ENCODE assay signal across 10 cellular contexts in genomic region chr11:22730319-22730718, GRCh38.
DNase-seq lines count a peak whose midpoint lies in the region; ATAC-seq, FAIRE-seq and TF ChIP-seq lines count a peak whose summit lies in the region.
"Had no signal": no experiment of that assay in that cellular context is flagged by ENCODE, and none has a peak within 500 bp of the region (broad histone marks: within the 10 kb centered on the region; RNA-seq: fewer than 3 reads in every experiment).

No MANE protein-coding gene starts in this region.

- TF ChIP-seq CTCF in endothelial cell of umbilical vein (IDR thresholded peaks at IDR 0.05; ENCODE audit: extremely low read depth in 1 of 2, insufficient read depth in 1 of 2, low read depth in 1 of 2, low read length in 2 of 2): no peak
- no peak for TF ChIP-seq CTCF in coronary artery (IDR thresholded peaks at IDR 0.05)

- no peaks in the 10 kb centered on the region for H3K4me1 ChIP-seq in CD4-positive, alpha-beta memory T cell (ENCODE audit: insufficient read depth, low read length)
- peaks cover 10% of the 10 kb centered on the region for H3K4me1 ChIP-seq in endothelial cell of umbilical vein (ENCODE audit: control insufficient read depth, extremely low read depth, insufficient read depth, low read length)

- H3K79me2 ChIP-seq in endothelial cell of umbilical vein (ENCODE audit: control insufficient read depth, insufficient read depth, low read length): no peaks in the 10 kb centered on the region

- TF ChIP-seq POLR2A in endothelial cell of umbilical vein (IDR thresholded peaks at IDR 0.05; ENCODE audit: low read depth, low read length): no peak

- H3K27ac Mint-ChIP-seq in CD4-positive, alpha-beta memory T cell: no peak overlapping the region
- H3K27ac Mint-ChIP-seq in activated CD4-positive, alpha-beta T cell treated with anti-CD3 and anti-CD28 coated beads, Interleukin-2, amount 10 ng/mL, durations not matched to agents 24 days and 14 days: no peak overlapping the region
- H3K27ac Mint-ChIP-seq: activated T-cell treated with anti-CD3 and anti-CD28 coated beads, Interleukin-2, amount 50 U/mL, for 72 hours had no signal

- H3K27ac ChIP-seq in CD4-positive, alpha-beta memory T cell (ENCODE audit: low read depth, low read length): no peak overlapping the region
- H3K27ac ChIP-seq in endothelial cell of umbilical vein (ENCODE audit: insufficient read depth, low read depth, low read length): no peak overlapping the region
- H3K27ac ChIP-seq in coronary artery: no peak overlapping the region

- no peaks in the 10 kb centered on the region for H3K9me3 Mint-ChIP-seq in CD4-positive, alpha-beta memory T cell
- no peaks in the 10 kb centered on the region for H3K9me3 Mint-ChIP-seq in activated CD4-positive, alpha-beta T cell treated with anti-CD3 and anti-CD28 coated beads, Interleukin-2, amount 10 ng/mL, durations not matched to agents 24 days and 14 days
- H3K9me3 Mint-ChIP-seq: activated T-cell treated with anti-CD3 and anti-CD28 coated beads, Interleukin-2, amount 50 U/mL, for 72 hours had no signal

- H3K36me3 Mint-ChIP-seq in CD4-positive, alpha-beta memory T cell: no peaks in the 10 kb centered on the region
- H3K36me3 Mint-ChIP-seq in activated CD4-positive, alpha-beta T cell treated with anti-CD3 and anti-CD28 coated beads, Interleukin-2, amount 10 ng/mL, durations not matched to agents 24 days and 14 days (ENCODE audit: low read depth): no peaks in the 10 kb centered on the region

- POLR2A ChIA-PET in CD4-positive, alpha-beta memory T cell (lab: Charles Lee; ENCODE audit: partially characterized antibody): no interaction called here
- POLR2A ChIA-PET in endothelial cell of umbilical vein (lab: Charles Lee): no interaction called here

- CTCF ChIA-PET in CD4-positive, alpha-beta memory T cell (lab: Charles Lee; ENCODE audit: partially characterized antibody): no interaction called here
- CTCF ChIA-PET in endothelial cell of umbilical vein (lab: Charles Lee): interaction anchor here (0.6 to 2.0 kb wide), 7 partner anchors 11 to 305 kb away, joined by 3 to 12 read pairs (median 3); no protein-coding TSS in a partner anchor

- no peaks in the 10 kb centered on the region for H3K4me1 Mint-ChIP-seq in CD4-positive, alpha-beta memory T cell
- H3K4me1 Mint-ChIP-seq in activated CD4-positive, alpha-beta T cell treated with anti-CD3 and anti-CD28 coated beads, Interleukin-2, amount 10 ng/mL, durations not matched to agents 24 days and 14 days: no peaks in the 10 kb centered on the region

- no peak overlapping the region for H2AFZ ChIP-seq in endothelial cell of umbilical vein (ENCODE audit: low read depth, low read length)

- peaks cover 0 to 1% of the 10 kb centered on the region in 2 donors for H3K27me3 Mint-ChIP-seq in CD4-positive, alpha-beta memory T cell
- H3K27me3 Mint-ChIP-seq in activated CD4-positive, alpha-beta T cell treated with anti-CD3 and anti-CD28 coated beads, Interleukin-2, amount 10 ng/mL, durations not matched to agents 24 days and 14 days: no peaks in the 10 kb centered on the region

- H3K9ac ChIP-seq in endothelial cell of umbilical vein (replicated peaks; ENCODE audit: extremely low read depth, insufficient read depth, low read length): no peak overlapping the region

- H3K4me3 ChIP-seq in CD4-positive, alpha-beta memory T cell (ENCODE audit: low read length in 2 of 2): no peak overlapping the region
- H3K4me3 ChIP-seq in endothelial cell of umbilical vein (replicated peaks in 1 of 3; ENCODE audit: insufficient read depth in 1 of 3, low read depth in 1 of 3, low read length in 3 of 3): no peak overlapping the region
- no peak overlapping the region for H3K4me3 ChIP-seq in coronary artery

- H3K36me3 ChIP-seq in CD4-positive, alpha-beta memory T cell (ENCODE audit: insufficient read depth, low read length): no peaks in the 10 kb centered on the region
- no peaks in the 10 kb centered on the region for H3K36me3 ChIP-seq in endothelial cell of umbilical vein (ENCODE audit: control insufficient read depth in 2 of 2, extremely low read depth in 1 of 2, insufficient read depth in 2 of 2, low read length in 2 of 2)

- DNase-seq in CD4-positive, alpha-beta memory T cell: peak in 4 of 5 donors; percentile 1 to 35 (median 3)
- DNase-seq in NCI-H1417 (lab: John Stamatoyannopoulos, UW) (peak; percentile 5 to 58 (median 21)), endothelial cell of umbilical vein (ENCODE audit: low read depth, low spot score) (peak; percentile 39), coronary artery (ENCODE audit: low spot score) (no peak)
- DNase-seq in stimulated activated CD4-positive, alpha-beta T cell treated with anti-CD3 and anti-CD28 coated beads, Interleukin-1b, Interleukin-23, amount 100 ng/mL, for 48 hours: no peak
- no peak for DNase-seq in activated CD4-positive, alpha-beta T cell treated with anti-CD3 and anti-CD28 coated beads, Interleukin-2, amount 10 ng/mL, durations not matched to agents 24 days and 14 days
- DNase-seq: activated T-cell treated with anti-CD3 and anti-CD28 coated beads, Interleukin-2, amount 50 U/mL, for 72 hours; NCI-H1436 treated with DMSO at 0.1 percent for 48 hours had no signal

- no peaks in the 10 kb centered on the region for H3K9me1 ChIP-seq in endothelial cell of umbilical vein (replicated peaks; ENCODE audit: control insufficient read depth, extremely low read depth, insufficient read depth, low read length)

- no peaks in the 10 kb centered on the region for H4K20me1 ChIP-seq in endothelial cell of umbilical vein (replicated peaks; ENCODE audit: control insufficient read depth, extremely low read depth, insufficient read depth, low read length)

- H3K4me3 Mint-ChIP-seq in CD4-positive, alpha-beta memory T cell: no peak overlapping the region
- H3K4me3 Mint-ChIP-seq in activated CD4-positive, alpha-beta T cell treated with anti-CD3 and anti-CD28 coated beads, Interleukin-2, amount 10 ng/mL, durations not matched to agents 24 days and 14 days: no peak overlapping the region
- H3K4me3 Mint-ChIP-seq: activated T-cell treated with anti-CD3 and anti-CD28 coated beads, Interleukin-2, amount 50 U/mL, for 72 hours had no signal

- dilution Hi-C loops in endothelial cell of umbilical vein (cut with MboI; ENCODE audit: extremely low pct_ligation_motif_present, low sequenced_read_pairs): no loop called here

- H3K27me3 ChIP-seq in CD4-positive, alpha-beta memory T cell (ENCODE audit: insufficient read depth, low read length): no peaks in the 10 kb centered on the region
- no peaks in the 10 kb centered on the region for H3K27me3 ChIP-seq in endothelial cell of umbilical vein (ENCODE audit: control insufficient read depth in 2 of 2, insufficient read depth in 2 of 2, low read length in 2 of 2)

- no peak overlapping the region for H3K4me2 ChIP-seq in endothelial cell of umbilical vein (ENCODE audit: insufficient read depth, low read length)

- FAIRE-seq in endothelial cell of umbilical vein (lab: Jason Lieb, UNC): no peak

- BruUV-seq in endothelial cell of umbilical vein (replicated peaks; lab: Mats Ljungman, UMichigan): no TSS peak

- intact Hi-C loops in CD4-positive, alpha-beta memory T cell (cut with micrococcal nuclease): loop anchor here (1.0 kb wide), 1 partner anchor 396 kb away; no protein-coding TSS in a partner anchor
- intact Hi-C loops in endothelial cell of umbilical vein (cut with micrococcal nuclease): no loop called here
- intact Hi-C loops in activated CD4-positive, alpha-beta T cell treated with anti-CD3 and anti-CD28 coated beads, Interleukin-2, amount 10 ng/mL, durations not matched to agents 24 days and 14 days (cut with micrococcal nuclease): loop anchor here (1.0 kb wide), 1 partner anchor 60 kb away; no protein-coding TSS in a partner anchor

- H3K9me3 ChIP-seq in CD4-positive, alpha-beta memory T cell (ENCODE audit: control insufficient read depth in 1 of 2, low read length in 2 of 2): no peaks in the 10 kb centered on the region
- no peaks in the 10 kb centered on the region for H3K9me3 ChIP-seq in endothelial cell of umbilical vein (replicated peaks; ENCODE audit: control insufficient read depth, insufficient read depth, low read length)

- peak; percentile 85 for ATAC-seq in GM19351 (IDR thresholded peaks at IDR 0.05; ENCODE audit: unreplicated experiment)
- no peak for ATAC-seq in HG02610 (IDR thresholded peaks at IDR 0.05; ENCODE audit: unreplicated experiment)
- ATAC-seq: activated T-cell treated with anti-CD3 and anti-CD28 coated beads, Interleukin-2, amount 50 U/mL, for 72 hours had no signal

TF ChIP-seq in endothelial cell of umbilical vein, 7 proteins besides CTCF, POLR2A, EP300 and RAD21:
- TF ChIP-seq JUN (IDR thresholded peaks at IDR 0.05; ENCODE audit: borderline replicate concordance, insufficient read depth, insufficient read length, low read depth): no peak
- TF ChIP-seq POLR2AphosphoS5 (IDR thresholded peaks at IDR 0.05; ENCODE audit: insufficient read depth, low read depth, low read length): no peak
- TF ChIP-seq, protein P1, sequence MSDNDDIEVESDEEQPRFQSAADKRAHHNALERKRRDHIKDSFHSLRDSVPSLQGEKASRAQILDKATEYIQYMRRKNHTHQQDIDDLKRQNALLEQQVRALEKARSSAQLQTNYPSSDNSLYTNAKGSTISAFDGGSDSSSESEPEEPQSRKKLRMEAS (IDR thresholded peaks at IDR 0.05; ENCODE audit: insufficient read depth, insufficient read length): no peak
- TF ChIP-seq EZH2 (IDR thresholded peaks at IDR 0.05; ENCODE audit: borderline replicate concordance, low read depth, low read length, severe bottlenecking): no peak
- TF ChIP-seq FOS (IDR thresholded peaks at IDR 0.05; ENCODE audit: borderline replicate concordance, insufficient read depth, low read length): no peak
- no peak for TF ChIP-seq GATA2 (IDR thresholded peaks at IDR 0.05; ENCODE audit: insufficient read depth, insufficient read length, low read depth, low read length)
- TF ChIP-seq MYC (IDR thresholded peaks at IDR 0.05; ENCODE audit: low read depth, low read length): no peak

Comparison
In these comparisons a context has a peak if more than half of its experiments do, and no peak if none do; other contexts are left out.
1. DNase-seq: peak in CD4-positive, alpha-beta memory T cell (4 of 5), NCI-H1417 (3 of 3) and endothelial cell of umbilical vein (single experiment); none in coronary artery (single experiment), stimulated activated CD4-positive, alpha-beta T cell treated with anti-CD3 and anti-CD28 coated beads, Interleukin-1b, Interleukin-23, amount 100 ng/mL, for 48 hours (single experiment) and activated CD4-positive, alpha-beta T cell treated with anti-CD3 and anti-CD28 coated beads, Interleukin-2, amount 10 ng/mL, durations not matched to agents 24 days and 14 days (single experiment).